Comparison of ENCODE assay signal across 14 cellular contexts in the genomic region with DNA sequence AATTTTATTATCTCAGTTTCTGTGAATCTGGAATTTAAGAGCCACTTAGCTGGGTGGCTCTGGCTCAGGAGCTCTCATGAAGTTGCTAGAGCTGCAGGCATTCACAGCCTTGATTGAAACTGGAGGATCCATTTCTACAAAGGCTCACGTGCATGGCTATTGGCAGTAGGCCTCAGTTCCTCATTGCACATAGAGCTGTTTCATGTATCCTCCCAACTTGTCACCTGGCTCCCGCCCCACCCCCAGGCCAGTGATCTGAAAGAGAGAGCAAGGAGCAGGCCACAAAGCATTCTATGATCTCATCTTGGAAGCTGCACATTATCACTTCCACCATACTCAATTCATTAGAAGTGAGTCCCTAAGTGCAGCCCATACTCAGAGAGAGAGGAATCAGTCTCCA. TPM values are rescaled to one million over a fixed set of nuclear protein-coding genes. Genes with fewer than 3 reads are reported as not detected.
A peak's percentile ranks its signal among the peaks of the same experiment; 100 is the strongest.
DNase-seq lines count a peak whose midpoint lies in the region; ATAC-seq, FAIRE-seq and TF ChIP-seq lines count a peak whose summit lies in the region.
"Had no signal": no experiment of that assay in that cellular context is flagged by ENCODE, and none has a peak within 500 bp of the region (broad histone marks: within the 10 kb centered on the region; RNA-seq: fewer than 3 reads in every experiment).

No MANE protein-coding gene starts in this region.

- no peak for DNase-seq in GM12892 (ENCODE audit: insufficient read length)
- peak; percentile 18 for DNase-seq in HCEC 1CT
- peak; percentile 6 for DNase-seq in NCI-H69 (lab: John Stamatoyannopoulos, UW)
- peak; percentile 33 for DNase-seq in fibroblast of villous mesenchyme (ENCODE audit: low read depth)
- DNase-seq in NCI-H1092 (lab: John Stamatoyannopoulos, UW): no peak
- no peak for DNase-seq in NCI-H1105 treated with DMSO at 0.1 percent for 48 hours (lab: John Stamatoyannopoulos, UW)
- DNase-seq in superior temporal gyrus (ENCODE audit: extremely low spot score): no peak
- DNase-seq: activated naive CD4-positive, alpha-beta T cell treated with anti-CD3 and anti-CD28 coated beads, Interleukin-2, amount 50 U/mL, for 16 hours; CD4-positive, alpha-beta T cell; NCI-H2029; NK-92 treated with Interleukin-12 subunit alpha and Interleukin-12 subunit beta, amount 100 ng/mL, for 24 hours; stimulated activated naive CD8-positive, alpha-beta T cell treated with anti-CD3 and anti-CD28 coated beads, Interleukin-15, Interleukin-2, amounts not matched to agents 100 U/mL and 50 U/mL, for 24 hours; T-cell had no signal

- TF ChIP-seq CTCF in fibroblast of villous mesenchyme (IDR thresholded peaks at IDR 0.05; ENCODE audit: insufficient read depth, low read depth, low read length): no peak

- TF ChIP-seq POLR2A in GM12892 (IDR thresholded peaks at IDR 0.05; ENCODE audit: low read depth, low read length): no peak

- peak; percentile 21 for FAIRE-seq in GM12892 (lab: Jason Lieb, UNC)

- ATAC-seq in HG03108 (IDR thresholded peaks at IDR 0.05; ENCODE audit: unreplicated experiment): no peak
- ATAC-seq: stimulated activated naive CD8-positive, alpha-beta T cell treated with anti-CD3 and anti-CD28 coated beads, Interleukin-15, Interleukin-2, amounts not matched to agents 100 U/mL and 50 U/mL, for 24 hours; T-cell had no signal

- no peak overlapping the region for H3K4me3 ChIP-seq in fibroblast of villous mesenchyme (ENCODE audit: low read depth, low read length)

RNA-seq across cellular contexts. Expression of gene AP1AR, which starts 18.5 kb away (rescaled TPM):
- 15.9 TPM for polyA plus RNA-seq in GM12892 (2012; ENCODE audit: missing spikeins)
- 18.4 and 24.2 TPM in 2 replicates for total RNA-seq in fibroblast of villous mesenchyme

Comparison
In these comparisons a context has a peak if more than half of its experiments do, and no peak if none do; other contexts are left out.
1. DNase-seq: peak in HCEC 1CT (single experiment), NCI-H69 (single experiment) and fibroblast of villous mesenchyme (single experiment); none in GM12892 (single experiment), NCI-H1092 (single experiment), NCI-H1105 treated with DMSO at 0.1 percent for 48 hours (single experiment) and superior temporal gyrus (single experiment).